Comparison of ENCODE assay signal across 8 cellular contexts in the genomic region with DNA sequence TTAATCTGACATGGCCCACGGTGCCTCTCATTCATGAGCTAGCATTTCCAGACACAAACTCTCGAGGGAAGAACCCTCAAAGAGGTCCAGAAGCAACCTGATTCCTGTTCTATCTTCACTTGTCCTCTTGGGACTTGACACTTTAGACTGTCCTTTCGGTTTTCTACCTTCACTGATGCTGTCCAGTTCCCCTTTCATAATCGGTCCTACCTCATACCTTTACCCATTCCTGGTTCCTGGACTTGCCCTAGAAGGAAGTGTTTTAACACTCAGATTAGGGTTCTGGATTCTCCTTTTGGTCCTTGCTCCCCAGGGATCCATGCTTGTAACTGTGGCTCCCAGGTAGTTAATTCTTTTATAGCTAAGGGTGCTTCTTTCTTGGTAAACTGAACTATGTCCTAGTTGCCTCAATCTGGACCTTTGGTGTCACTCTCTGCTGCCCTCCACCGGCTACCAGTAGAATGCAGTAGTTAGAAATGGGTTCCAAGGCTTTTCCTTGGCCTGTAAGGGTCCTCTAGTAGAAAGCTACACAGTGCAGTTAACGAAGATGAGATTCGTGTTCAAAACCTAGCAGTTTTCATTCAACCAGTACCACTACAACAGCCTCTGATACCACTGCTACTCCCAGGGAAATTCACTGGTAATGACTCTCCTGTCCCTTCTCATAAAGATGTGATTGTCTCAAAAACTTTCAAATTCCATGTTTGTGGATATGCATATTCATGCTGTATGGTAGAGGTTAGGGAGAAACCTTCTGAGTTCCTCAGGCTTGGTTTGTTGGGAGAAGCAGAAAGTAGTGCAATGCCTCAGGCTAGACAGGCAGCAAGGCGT.
DNase-seq lines count a peak whose midpoint lies in the region; ATAC-seq and TF ChIP-seq lines count a peak whose summit lies in the region.

No MANE protein-coding gene starts in this region.

- H3K27me3 ChIP-seq in RWPE2 (ENCODE audit: insufficient read depth, poor library complexity, severe bottlenecking): no peaks in the 10 kb centered on the region

- H3K4me3 Mint-ChIP-seq in activated T-cell treated with anti-CD3 and anti-CD28 coated beads, Interleukin-2, amount 50 U/mL, for 72 hours: no peak overlapping the region
- H3K4me3 Mint-ChIP-seq in activated T-cell treated with anti-CD3 and anti-CD28 coated beads, Interleukin-2, amount 50 U/mL, for 24 hours: no peak overlapping the region

- no peaks in the 10 kb centered on the region for H3K9me3 ChIP-seq in RWPE2 (ENCODE audit: severe bottlenecking)

- DNase-seq in activated T-cell treated with anti-CD3 and anti-CD28 coated beads, Interleukin-2, amount 50 U/mL, for 72 hours: peak; percentile 2 to 6
- no peak for DNase-seq in activated T-cell treated with anti-CD3 and anti-CD28 coated beads, Interleukin-2, amount 50 U/mL, for 24 hours
- DNase-seq in RWPE2 (ENCODE audit: low spot score): no peak
- no peak for DNase-seq in left ventricle myocardium superior
- DNase-seq in DMS79 treated with DMSO at 0.1 percent for 48 hours (lab: John Stamatoyannopoulos, UW): no peak
- no peak for DNase-seq in omental fat pad (ENCODE audit: low spot score)
- no peak for DNase-seq in NCI-H345 treated with DMSO at 0.1 percent for 48 hours (lab: John Stamatoyannopoulos, UW; ENCODE audit: unreplicated experiment)

- H3K4me1 ChIP-seq in RWPE2 (ENCODE audit: insufficient read depth, poor library complexity, severe bottlenecking): no peaks in the 10 kb centered on the region

- ATAC-seq in activated T-cell treated with anti-CD3 and anti-CD28 coated beads, Interleukin-2, amount 50 U/mL, for 72 hours (replicated peaks in 1 of 2): no peak
- ATAC-seq in HG02885 (IDR thresholded peaks at IDR 0.05; ENCODE audit: poor library complexity, unreplicated experiment) (peak; percentile 89), RWPE2 (ENCODE audit: low read depth) (no peak), left ventricle myocardium superior (peak; percentile 40), omental fat pad (ENCODE audit: low FRiP score) (no peak)

- H3K4me1 Mint-ChIP-seq in activated T-cell treated with anti-CD3 and anti-CD28 coated beads, Interleukin-2, amount 50 U/mL, for 72 hours (ENCODE audit: low read depth): no peaks in the 10 kb centered on the region
- H3K4me1 Mint-ChIP-seq in activated T-cell treated with anti-CD3 and anti-CD28 coated beads, Interleukin-2, amount 50 U/mL, for 24 hours (ENCODE audit: low read depth): no peaks in the 10 kb centered on the region

- peaks cover 2 to 6% of the 10 kb centered on the region in 2 donors for H3K9me3 Mint-ChIP-seq in activated T-cell treated with anti-CD3 and anti-CD28 coated beads, Interleukin-2, amount 50 U/mL, for 72 hours
- peaks cover 6% of the 10 kb centered on the region for H3K9me3 Mint-ChIP-seq in activated T-cell treated with anti-CD3 and anti-CD28 coated beads, Interleukin-2, amount 50 U/mL, for 24 hours

- peak overlapping the region; percentile 16 for H3K27ac Mint-ChIP-seq in activated T-cell treated with anti-CD3 and anti-CD28 coated beads, Interleukin-2, amount 50 U/mL, for 72 hours
- no peak overlapping the region for H3K27ac Mint-ChIP-seq in activated T-cell treated with anti-CD3 and anti-CD28 coated beads, Interleukin-2, amount 50 U/mL, for 24 hours

- no peaks in the 10 kb centered on the region for H3K27me3 Mint-ChIP-seq in activated T-cell treated with anti-CD3 and anti-CD28 coated beads, Interleukin-2, amount 50 U/mL, for 72 hours (ENCODE audit: low read depth)
- H3K27me3 Mint-ChIP-seq in activated T-cell treated with anti-CD3 and anti-CD28 coated beads, Interleukin-2, amount 50 U/mL, for 24 hours: no peaks in the 10 kb centered on the region

- intact Hi-C loops in left ventricle myocardium superior (cut with micrococcal nuclease): no loop called here

- H3K4me3 ChIP-seq in RWPE2 (ENCODE audit: severe bottlenecking): no peak overlapping the region

- no peaks in the 10 kb centered on the region; the same call in 1 of the 2 replicates for H3K36me3 ChIP-seq in RWPE2 (ENCODE audit: low read depth)

- peak; percentile 68 for TF ChIP-seq CTCF in RWPE2 (IDR thresholded peaks at IDR 0.05; ENCODE audit: poor library complexity, severe bottlenecking)
- no peak for TF ChIP-seq CTCF in omental fat pad (IDR thresholded peaks at IDR 0.05)

- peaks cover 0 to 1% of the 10 kb centered on the region in 2 donors for H3K36me3 Mint-ChIP-seq in activated T-cell treated with anti-CD3 and anti-CD28 coated beads, Interleukin-2, amount 50 U/mL, for 72 hours (ENCODE audit: insufficient read depth in 2 of 2)
- peaks cover 15% of the 10 kb centered on the region for H3K36me3 Mint-ChIP-seq in activated T-cell treated with anti-CD3 and anti-CD28 coated beads, Interleukin-2, amount 50 U/mL, for 24 hours (ENCODE audit: low read depth)

- no peak overlapping the region for H3K27ac ChIP-seq in RWPE2 (ENCODE audit: poor library complexity, severe bottlenecking)

Comparison
In these comparisons a context has a peak if more than half of its experiments do, and no peak if none do; other contexts are left out.
1. DNase-seq: peak in activated T-cell treated with anti-CD3 and anti-CD28 coated beads, Interleukin-2, amount 50 U/mL, for 72 hours (2 of 2); none in activated T-cell treated with anti-CD3 and anti-CD28 coated beads, Interleukin-2, amount 50 U/mL, for 24 hours (single experiment), RWPE2 (single experiment), left ventricle myocardium superior (single experiment), DMS79 treated with DMSO at 0.1 percent for 48 hours (single experiment), omental fat pad (single experiment) and NCI-H345 treated with DMSO at 0.1 percent for 48 hours (single experiment).
2. ATAC-seq: peak in HG02885 (single experiment) and left ventricle myocardium superior (single experiment); none in activated T-cell treated with anti-CD3 and anti-CD28 coated beads, Interleukin-2, amount 50 U/mL, for 72 hours (0 of 2), RWPE2 (single experiment) and omental fat pad (single experiment).